ENCODE assay signal across 1 cellular context in genomic region chr2:205571300-205571858, GRCh38.
TF ChIP-seq lines count a peak whose summit lies in the region.

No MANE protein-coding gene starts in this region.

TF ChIP-seq in HepG2, 621 proteins besides CTCF, POLR2A, EP300 and RAD21 (continued from another document):
- TF ChIP-seq ZBTB40 (IDR thresholded peaks at IDR 0.05): no peak
- TF ChIP-seq ZBTB40 (CRISPR knock-in tag; IDR thresholded peaks at IDR 0.05): no peak
